ENCODE assay signal across 8 cellular contexts in the genomic region with DNA sequence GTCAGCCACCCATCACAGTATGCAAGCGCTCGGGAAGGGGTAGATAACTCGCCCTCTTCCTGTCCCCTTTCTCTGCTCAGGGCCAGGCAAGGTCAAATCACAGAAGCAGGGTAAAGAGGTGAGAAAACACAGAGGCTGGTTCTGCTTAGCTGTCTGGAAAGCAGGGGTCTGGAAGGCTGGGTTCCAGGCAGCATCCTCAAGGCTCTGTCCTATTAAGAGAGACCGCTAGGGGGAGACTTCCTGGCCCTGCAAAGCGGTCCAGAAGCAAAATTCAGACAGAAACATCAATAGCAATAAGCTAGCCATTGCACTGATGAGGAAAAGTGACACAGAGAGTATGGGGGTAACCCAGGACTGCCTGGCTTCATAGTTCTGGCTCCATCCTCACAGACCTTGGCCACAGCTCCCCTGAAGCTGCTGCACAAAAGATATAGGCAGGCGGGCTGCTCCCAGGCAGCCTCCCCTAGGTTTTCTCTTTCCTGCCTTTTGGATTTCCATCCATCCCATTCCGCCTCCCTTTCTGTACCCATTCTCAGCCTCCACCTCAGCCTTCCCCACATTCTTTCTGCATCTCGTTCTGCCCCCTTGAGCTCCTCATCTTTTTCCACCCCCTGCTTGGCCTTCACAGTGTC.
DNase-seq lines count a peak whose midpoint lies in the region; ATAC-seq, FAIRE-seq and TF ChIP-seq lines count a peak whose summit lies in the region.

No MANE protein-coding gene starts in this region.

- H3K27me3 ChIP-seq in astrocyte (ENCODE audit: insufficient read depth, low read length) (no peaks in the 10 kb centered on the region), right lobe of liver (no peaks in the 10 kb centered on the region), prostate gland (replicated peaks; ENCODE audit: insufficient read depth) (no peaks in the 10 kb centered on the region)

- H3K9ac ChIP-seq in astrocyte (ENCODE audit: low read length): no peak overlapping the region

- in situ Hi-C loops in Caki2 (cut with HindIII; ENCODE audit: low pct_unique_long_range_greater_than_20kb, low sequenced_read_pairs): no loop called here

- peaks cover 3% of the 10 kb centered on the region for H3K4me1 Mint-ChIP-seq in astrocyte (ENCODE audit: low read depth, unreplicated experiment)
- H3K4me1 Mint-ChIP-seq in stimulated activated effector memory CD8-positive, alpha-beta T cell treated with anti-CD3 and anti-CD28 coated beads, Interleukin-12 subunit alpha, Interleukin-12 subunit beta, amount 100 ng/mL, for 72 hours: no peaks in the 10 kb centered on the region

- H3K79me2 ChIP-seq in astrocyte (ENCODE audit: insufficient read depth, low read length): no peaks in the 10 kb centered on the region

- peak; percentile 43 to 58 (median 49) for ATAC-seq in right lobe of liver
- ATAC-seq in stimulated activated effector memory CD8-positive, alpha-beta T cell treated with anti-CD3 and anti-CD28 coated beads, Interleukin-12 subunit alpha, Interleukin-12 subunit beta, amount 100 ng/mL, for 72 hours: no peak

- no peaks in the 10 kb centered on the region for H4K20me1 ChIP-seq in astrocyte (ENCODE audit: insufficient read depth, low read length)

- no peak overlapping the region for H3K4me2 ChIP-seq in astrocyte (ENCODE audit: low read length)

- H3K36me3 Mint-ChIP-seq in astrocyte (ENCODE audit: low read depth, unreplicated experiment): peaks cover 8% of the 10 kb centered on the region
- H3K36me3 Mint-ChIP-seq in stimulated activated effector memory CD8-positive, alpha-beta T cell treated with anti-CD3 and anti-CD28 coated beads, Interleukin-12 subunit alpha, Interleukin-12 subunit beta, amount 100 ng/mL, for 72 hours: no peaks in the 10 kb centered on the region

- DNase-seq in Caki2 (ENCODE audit: low read depth) (peak; percentile 21), HT1080 (ENCODE audit: low read depth) (peak; percentile 25), astrocyte (ENCODE audit: low read depth) (no peak), right lobe of liver (no peak), lower leg skin (ENCODE audit: low spot score in 2 of 2) (no peak), prostate gland (ENCODE audit: low spot score) (no peak)
- no peak for DNase-seq in effector CD8-positive, alpha-beta T cell (lab: John Stamatoyannopoulos, UW)
- no peak for DNase-seq in stimulated activated effector memory CD8-positive, alpha-beta T cell treated with anti-CD3 and anti-CD28 coated beads, Interleukin-12 subunit alpha, Interleukin-12 subunit beta, amount 100 ng/mL, for 72 hours (ENCODE audit: low spot score in 2 of 2)

- no peak for FAIRE-seq in astrocyte (lab: Jason Lieb, UNC)

- H3K27ac Mint-ChIP-seq in astrocyte (ENCODE audit: unreplicated experiment): no peak overlapping the region
- no peak overlapping the region for H3K27ac Mint-ChIP-seq in stimulated activated effector memory CD8-positive, alpha-beta T cell treated with anti-CD3 and anti-CD28 coated beads, Interleukin-12 subunit alpha, Interleukin-12 subunit beta, amount 100 ng/mL, for 72 hours

- H3K4me3 ChIP-seq in astrocyte (ENCODE audit: insufficient read depth, low read depth, low read length) (no peak overlapping the region), right lobe of liver (no peak overlapping the region), lower leg skin (ENCODE audit: low read depth, poor library complexity, severe bottlenecking) (no peak overlapping the region), prostate gland (no peak overlapping the region)

- TF ChIP-seq CTCF in astrocyte (IDR thresholded peaks at IDR 0.05; ENCODE audit: insufficient read depth, low read depth, low read length): peak; percentile 82
- peak; percentile 21 to 71 (median 59) for TF ChIP-seq CTCF in right lobe of liver (IDR thresholded peaks at IDR 0.05)
- no peak for TF ChIP-seq CTCF in lower leg skin (IDR thresholded peaks at IDR 0.05)
- TF ChIP-seq CTCF in prostate gland (IDR thresholded peaks at IDR 0.05): peak in 2 of 4 experiments; percentile 40

- intact Hi-C loops in right lobe of liver (cut with DNase I) (no loop called here), lower leg skin (cut with DNase I; ENCODE audit: low total_unique reads) (no loop called here), prostate gland (cut with DNase I) (no loop called here)

- H3K36me3 ChIP-seq in astrocyte (ENCODE audit: insufficient read depth, low read length) (no peaks in the 10 kb centered on the region), right lobe of liver (no peaks in the 10 kb centered on the region), prostate gland (no peaks in the 10 kb centered on the region)

- H3K4me3 Mint-ChIP-seq in astrocyte (ENCODE audit: unreplicated experiment): no peak overlapping the region
- H3K4me3 Mint-ChIP-seq in stimulated activated effector memory CD8-positive, alpha-beta T cell treated with anti-CD3 and anti-CD28 coated beads, Interleukin-12 subunit alpha, Interleukin-12 subunit beta, amount 100 ng/mL, for 72 hours: no peak overlapping the region

- WGBS in right lobe of liver (ENCODE audit: insufficient coverage, low coverage, low lambda C conversion rate, missing lambda C conversion rate): 33% methylated on average over 5 of the region's 8 CpGs
- WGBS in lower leg skin, 2 donors: 62 to 68% methylated on average over 8 of the region's 8 CpGs
- 60% methylated on average over 8 of the region's 8 CpGs for WGBS in prostate gland

- H3K9me3 Mint-ChIP-seq in astrocyte (ENCODE audit: unreplicated experiment): peaks cover 11% of the 10 kb centered on the region
- peaks cover 4% of the 10 kb centered on the region for H3K9me3 Mint-ChIP-seq in stimulated activated effector memory CD8-positive, alpha-beta T cell treated with anti-CD3 and anti-CD28 coated beads, Interleukin-12 subunit alpha, Interleukin-12 subunit beta, amount 100 ng/mL, for 72 hours

- TF ChIP-seq POLR2A in right lobe of liver (IDR thresholded peaks at IDR 0.05): no peak
- no peak for TF ChIP-seq POLR2A in lower leg skin (IDR thresholded peaks at IDR 0.05)
- TF ChIP-seq POLR2A in prostate gland (IDR thresholded peaks at IDR 0.05): no peak

- H3K27me3 Mint-ChIP-seq in astrocyte (ENCODE audit: low read depth, unreplicated experiment): peaks cover 8% of the 10 kb centered on the region

- peaks cover 9% of the 10 kb centered on the region for H3K9me3 ChIP-seq in astrocyte (ENCODE audit: insufficient read depth, low read depth, low read length)
- no peaks in the 10 kb centered on the region for H3K9me3 ChIP-seq in right lobe of liver
- H3K9me3 ChIP-seq in prostate gland: no peaks in the 10 kb centered on the region

- H3K27ac ChIP-seq in astrocyte (ENCODE audit: low read depth, low read length) (no peak overlapping the region), right lobe of liver (no peak overlapping the region), prostate gland (no peak overlapping the region)

- no peak overlapping the region for H2AFZ ChIP-seq in astrocyte (ENCODE audit: low read depth, low read length)

- no peaks in the 10 kb centered on the region for H3K4me1 ChIP-seq in astrocyte (ENCODE audit: insufficient read depth, low read length)
- H3K4me1 ChIP-seq in right lobe of liver: no peaks in the 10 kb centered on the region
- H3K4me1 ChIP-seq in prostate gland (replicated peaks): no peaks in the 10 kb centered on the region

Comparison
In these comparisons a context has a peak if more than half of its experiments do, and no peak if none do; other contexts are left out.
1. DNase-seq: peak in Caki2 (single experiment) and HT1080 (single experiment); none in astrocyte (single experiment), right lobe of liver (0 of 3), effector CD8-positive, alpha-beta T cell (single experiment), lower leg skin (0 of 2), prostate gland (single experiment) and stimulated activated effector memory CD8-positive, alpha-beta T cell treated with anti-CD3 and anti-CD28 coated beads, Interleukin-12 subunit alpha, Interleukin-12 subunit beta, amount 100 ng/mL, for 72 hours (0 of 2).
2. CTCF ChIP-seq: peak in astrocyte (single experiment) and right lobe of liver (4 of 4); none in lower leg skin (0 of 3).